Comparison of ENCODE assay signal across 19 cellular contexts in the genomic region with DNA sequence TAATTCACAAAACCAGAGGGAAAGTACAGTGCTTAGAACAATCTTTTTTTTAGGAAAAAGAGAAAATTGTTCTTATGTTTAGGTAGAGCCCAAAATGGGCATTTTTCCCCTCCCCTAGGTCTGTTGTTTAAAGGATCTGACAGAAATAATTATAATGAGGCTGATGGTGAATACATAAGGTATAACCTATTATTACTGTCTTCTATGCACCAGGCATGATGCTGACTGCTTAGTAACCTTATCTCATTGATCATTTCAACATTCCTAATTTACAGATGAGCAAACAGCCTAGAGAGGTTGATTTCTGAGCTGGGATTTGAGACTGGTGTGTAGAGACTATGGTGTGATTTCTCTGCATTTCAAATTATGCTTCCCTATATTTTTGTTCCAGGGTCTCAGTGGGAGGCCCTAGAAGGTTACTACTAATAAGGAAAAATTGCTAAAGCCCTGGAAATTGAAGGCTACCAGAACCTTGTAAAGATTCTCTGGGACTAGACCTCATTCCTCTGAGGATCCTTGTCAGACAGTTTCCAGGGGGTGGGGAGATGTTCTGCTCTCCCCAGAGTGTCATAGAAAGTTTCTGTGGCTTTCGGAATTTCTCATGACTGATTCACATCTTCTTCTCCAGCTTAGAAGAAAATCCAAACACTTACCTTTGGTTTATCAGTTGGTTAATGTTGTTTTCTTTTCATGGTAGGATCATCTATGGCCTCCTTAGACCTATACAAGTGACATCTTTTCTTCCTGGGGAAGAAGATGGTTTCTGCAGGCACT. TPM values are rescaled to one million over a fixed set of nuclear protein-coding genes. Genes with fewer than 3 reads are reported as not detected.
"Had no signal": no experiment of that assay in that cellular context is flagged by ENCODE, and none has a peak within 500 bp of the region (broad histone marks: within the 10 kb centered on the region; RNA-seq: fewer than 3 reads in every experiment).

No MANE protein-coding gene starts in this region.

- H3K27me3 ChIP-seq: right lobe of liver, upper lobe of left lung had no signal

- H3K4me3 Mint-ChIP-seq: activated CD8-positive, alpha-beta memory T cell treated with anti-CD3 and anti-CD28 coated beads, Interleukin-2, amount 10 ng/mL, durations not matched to agents 7 days and 5 days; activated naive CD8-positive, alpha-beta T cell; activated T-cell treated with anti-CD3 and anti-CD28 coated beads, Interleukin-2, amount 50 U/mL, for 4 hours; endodermal cell; natural killer cell; stimulated activated naive B cell treated with anti-CD40 and anti-IgM and Interleukin-4, amounts not matched to agents 10 μg/mL and 1 μg/mL and 100 μg/mL, for 72 hours had no signal

- H3K4me1 ChIP-seq: prostate gland, right lobe of liver had no signal

- ATAC-seq: activated CD8-positive, alpha-beta memory T cell treated with anti-CD3 and anti-CD28 coated beads, Interleukin-2, amount 10 ng/mL, durations not matched to agents 7 days and 5 days; activated T-cell treated with anti-CD3 and anti-CD28 coated beads, Interleukin-2, amount 50 U/mL, for 4 hours; natural killer cell; right lobe of liver; stimulated activated naive B cell treated with anti-CD40 and anti-IgM and Interleukin-4, amounts not matched to agents 10 μg/mL and 1 μg/mL and 100 μg/mL, for 72 hours had no signal

- H3K27ac ChIP-seq: prostate gland, right lobe of liver, upper lobe of left lung had no signal

- H3K27ac Mint-ChIP-seq: activated CD8-positive, alpha-beta memory T cell treated with anti-CD3 and anti-CD28 coated beads, Interleukin-2, amount 10 ng/mL, durations not matched to agents 7 days and 5 days; activated naive CD8-positive, alpha-beta T cell; endodermal cell; natural killer cell; stimulated activated naive B cell treated with anti-CD40 and anti-IgM and Interleukin-4, amounts not matched to agents 10 μg/mL and 1 μg/mL and 100 μg/mL, for 72 hours had no signal

- H3K9me3 Mint-ChIP-seq: activated T-cell treated with anti-CD3 and anti-CD28 coated beads, Interleukin-2, amount 50 U/mL, for 4 hours; natural killer cell had no signal

- H3K36me3 Mint-ChIP-seq: activated CD8-positive, alpha-beta memory T cell treated with anti-CD3 and anti-CD28 coated beads, Interleukin-2, amount 10 ng/mL, durations not matched to agents 7 days and 5 days; activated naive CD8-positive, alpha-beta T cell; natural killer cell had no signal

- H3K36me3 ChIP-seq: prostate gland, right lobe of liver, upper lobe of left lung had no signal

- H3K4me1 Mint-ChIP-seq: activated CD8-positive, alpha-beta memory T cell treated with anti-CD3 and anti-CD28 coated beads, Interleukin-2, amount 10 ng/mL, durations not matched to agents 7 days and 5 days; natural killer cell had no signal

- DNase-seq: activated CD4-positive, alpha-beta T cell treated with anti-CD3 and anti-CD28 coated beads, Interleukin-2, amount 50 U/mL, for 4 hours; activated CD4-positive, CD25-positive, alpha-beta regulatory T cell treated with anti-CD3 and anti-CD28 coated beads, Interleukin-2, amount 50 U/mL, for 72 hours; activated CD8-positive, alpha-beta memory T cell treated with anti-CD3 and anti-CD28 coated beads, Interleukin-2, amount 10 ng/mL, durations not matched to agents 7 days and 5 days; activated gamma-delta T cell; activated T-cell treated with anti-CD3 and anti-CD28 coated beads, Interleukin-2, amount 50 U/mL, for 4 hours; cerebellar nuclear complex; dermis blood vessel endothelial cell; endodermal cell; erythroblast; natural killer cell; occipital lobe; right lobe of liver; stimulated activated CD4-positive, alpha-beta T cell treated with anti-CD3 and anti-CD28 coated beads, Interleukin-2, amount 100 ng/mL, for 24 hours; stimulated activated naive B cell treated with anti-CD40 and anti-IgM and Interleukin-4, amounts not matched to agents 10 μg/mL and 1 μg/mL and 100 μg/mL, for 72 hours; substantia nigra; T-helper 2 cell; upper lobe of left lung had no signal

- H3K9me3 ChIP-seq: prostate gland, right lobe of liver, upper lobe of left lung had no signal

- H3K4me3 ChIP-seq: prostate gland, right lobe of liver, upper lobe of left lung had no signal

RNA-seq across cellular contexts. Expression of a gene that starts 44.9 kb away (rescaled TPM):
- total RNA-seq: activated CD8-positive, alpha-beta memory T cell treated with anti-CD3 and anti-CD28 coated beads, Interleukin-2, amount 10 ng/mL, durations not matched to agents 7 days and 5 days had no signal
